ENCODE assay signal across 17 cellular contexts in the genomic region with DNA sequence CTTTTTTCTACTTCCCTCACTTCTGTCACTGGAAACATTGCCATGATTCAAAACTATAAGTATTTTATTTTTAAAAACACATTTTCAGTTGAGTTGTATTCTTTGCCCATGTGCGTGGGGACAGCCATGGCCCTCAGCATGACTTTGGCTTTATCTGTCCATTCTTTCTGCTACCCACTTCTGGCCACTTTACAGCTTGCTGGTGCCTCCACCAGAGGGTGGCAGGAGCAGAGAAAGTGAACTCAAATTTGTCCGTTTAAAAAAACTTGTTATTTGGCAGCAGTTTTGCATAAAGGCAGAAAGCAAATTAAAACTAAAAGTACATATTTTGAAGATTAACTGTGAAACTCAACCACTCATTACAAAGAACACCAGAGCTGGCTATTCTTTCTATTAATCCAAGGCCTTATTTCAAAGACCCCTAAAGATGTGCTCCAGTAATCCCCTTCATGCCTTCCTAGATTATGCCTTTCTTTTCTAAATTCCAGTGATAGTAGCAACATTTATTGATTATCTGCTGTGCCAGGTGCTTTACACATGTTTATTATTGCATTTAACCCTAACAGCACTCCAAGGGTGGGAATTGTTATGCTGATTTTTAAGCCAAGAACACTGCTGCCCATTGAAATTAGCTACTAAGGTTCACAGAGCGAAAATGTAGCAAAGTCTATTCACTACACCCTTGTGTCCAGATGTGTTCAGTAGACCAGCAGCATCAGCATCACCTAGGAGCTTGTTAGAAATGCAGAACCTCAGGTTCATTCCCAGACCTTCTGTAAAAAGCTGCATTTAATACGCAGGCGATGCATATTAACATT.
DNase-seq lines count a peak whose midpoint lies in the region; ATAC-seq and TF ChIP-seq lines count a peak whose summit lies in the region.
"Had no signal": no experiment of that assay in that cellular context is flagged by ENCODE, and none has a peak within 500 bp of the region (broad histone marks: within the 10 kb centered on the region; RNA-seq: fewer than 3 reads in every experiment).

No MANE protein-coding gene starts in this region.

- no peaks in the 10 kb centered on the region for H3K27me3 Mint-ChIP-seq in osteocyte (ENCODE audit: unreplicated experiment)

- no peak for TF ChIP-seq EP300 in esophagus muscularis mucosa (IDR thresholded peaks at IDR 0.05)

- H3K27me3 ChIP-seq in GM23248 (replicated peaks; ENCODE audit: insufficient read depth) (no peaks in the 10 kb centered on the region), RWPE2 (ENCODE audit: insufficient read depth, poor library complexity, severe bottlenecking) (no peaks in the 10 kb centered on the region), esophagus muscularis mucosa (no peaks in the 10 kb centered on the region)
- H3K27me3 ChIP-seq: BLaER1 had no signal

- H3K27ac Mint-ChIP-seq in osteocyte (ENCODE audit: unreplicated experiment) = no peak overlapping the region
- H3K27ac Mint-ChIP-seq: T-helper 1 cell treated with Interleukin-12 subunit alpha and Interleukin-12 subunit beta and Interleukin-4 antibody, amounts not matched to agents 30 μg/mL and 1 μg/mL, for 36 hours had no signal

- no peak overlapping the region for H3K4me2 ChIP-seq in GM23248 (ENCODE audit: unreplicated experiment)
- H3K4me2 ChIP-seq: BLaER1, PC-9 had no signal

- H3K4me1 ChIP-seq in GM23248 (ENCODE audit: insufficient read depth) (peaks cover 21% of the 10 kb centered on the region), RWPE2 (ENCODE audit: insufficient read depth, poor library complexity, severe bottlenecking) (peaks cover 14% of the 10 kb centered on the region), esophagus muscularis mucosa (peaks cover 14 to 47% (median 41%) of the 10 kb centered on the region in 4 donors)
- H3K4me1 ChIP-seq: BLaER1 had no signal

- 72 to 74% methylated on average over 5 of the region's 5 CpGs for WGBS in GM23248 (ENCODE audit: low coverage in 1 of 2, low lambda C conversion rate in 2 of 2, missing lambda C conversion rate in 2 of 2), 2 experiments
- WGBS in esophagus muscularis mucosa = 81% methylated on average over 5 of the region's 5 CpGs

- H3K9me3 Mint-ChIP-seq in osteocyte (ENCODE audit: unreplicated experiment) = peaks cover under 1% of the 10 kb centered on the region
- H3K9me3 Mint-ChIP-seq: T-helper 1 cell treated with Interleukin-12 subunit alpha and Interleukin-12 subunit beta and Interleukin-4 antibody, amounts not matched to agents 30 μg/mL and 1 μg/mL, for 36 hours had no signal

- H4K20me1 ChIP-seq in GM23248 (ENCODE audit: insufficient read depth) = no peaks in the 10 kb centered on the region
- H4K20me1 ChIP-seq: BLaER1 had no signal

- TF ChIP-seq CTCF in RWPE2 (IDR thresholded peaks at IDR 0.05; ENCODE audit: poor library complexity, severe bottlenecking) = peak; percentile 13
- TF ChIP-seq CTCF in esophagus muscularis mucosa (IDR thresholded peaks at IDR 0.05) = peak; percentile 29 to 42 (median 35)
- TF ChIP-seq CTCF in osteocyte (IDR thresholded peaks at IDR 0.05) = peak; percentile 37

- H3K9ac ChIP-seq in GM23248 = no peak overlapping the region
- H3K9ac ChIP-seq: BLaER1 had no signal

- no peak for ATAC-seq in RWPE2 (ENCODE audit: low read depth)
- ATAC-seq in HG03460 (IDR thresholded peaks at IDR 0.05; ENCODE audit: unreplicated experiment) = no peak
- ATAC-seq in HG03045 (IDR thresholded peaks at IDR 0.05; ENCODE audit: unreplicated experiment) = no peak

- H3K4me1 Mint-ChIP-seq in osteocyte (ENCODE audit: unreplicated experiment) = peaks cover 38% of the 10 kb centered on the region

- H3F3A ChIP-seq in GM23248 (ENCODE audit: insufficient read depth) = peaks cover 12% of the 10 kb centered on the region

- H3K36me3 ChIP-seq in GM23248 (ENCODE audit: low read depth) = no peaks in the 10 kb centered on the region
- no peaks in the 10 kb centered on the region for H3K36me3 ChIP-seq in RWPE2 (ENCODE audit: low read depth)
- H3K36me3 ChIP-seq in esophagus muscularis mucosa = no peaks in the 10 kb centered on the region
- H3K36me3 ChIP-seq: BLaER1 had no signal

- H3K79me2 ChIP-seq in GM23248 (ENCODE audit: insufficient read depth) = no peaks in the 10 kb centered on the region

- in situ Hi-C loops in GM23248 (cut with MboI) = no loop called here

- H3K9me3 ChIP-seq in GM23248 (ENCODE audit: low read depth) = no peaks in the 10 kb centered on the region
- no peaks in the 10 kb centered on the region for H3K9me3 ChIP-seq in RWPE2 (ENCODE audit: severe bottlenecking)
- no peaks in the 10 kb centered on the region for H3K9me3 ChIP-seq in esophagus muscularis mucosa
- H3K9me3 ChIP-seq: BLaER1 had no signal

- H3K4me3 ChIP-seq in GM23248 = no peak overlapping the region
- no peak overlapping the region for H3K4me3 ChIP-seq in RWPE2 (ENCODE audit: severe bottlenecking)
- H3K4me3 ChIP-seq in esophagus muscularis mucosa = no peak overlapping the region
- H3K4me3 ChIP-seq: BLaER1, PC-9 had no signal

- intact Hi-C loops in esophagus muscularis mucosa (cut with DNase I) = loop anchor here (5.0 kb wide), 1 partner anchor 137 kb away; no protein-coding TSS in a partner anchor

- H3K27ac ChIP-seq in GM23248 (no peak overlapping the region), RWPE2 (ENCODE audit: poor library complexity, severe bottlenecking) (no peak overlapping the region), esophagus muscularis mucosa (replicated peaks in 1 of 4) (no peak overlapping the region)
- H3K27ac ChIP-seq: BLaER1, PC-9 had no signal

- DNase-seq in GM23248 = peak; percentile 14
- DNase-seq in RWPE2 (ENCODE audit: low spot score) = no peak
- DNase-seq in esophagus muscularis mucosa (ENCODE audit: extremely low spot score) = no peak
- no peak for DNase-seq in osteocyte (ENCODE audit: extremely low spot score, unreplicated experiment)
- no peak for DNase-seq in Kasumi-1 (lab: John Stamatoyannopoulos, UW)
- DNase-seq in NCI-H1694 (lab: John Stamatoyannopoulos, UW) = no peak
- DNase-seq: activated CD4-positive, alpha-beta T cell treated with anti-CD3 and anti-CD28 coated beads for 4 hours; activated T-cell treated with anti-CD3 and anti-CD28 coated beads for 4 hours; cortex of kidney; NCI-H1436; NCI-H446 treated with DMSO at 0.1 percent for 48 hours; PC-9; substantia nigra had no signal

- no peaks in the 10 kb centered on the region; the same call in 1 of the 2 replicates for H3K9me2 ChIP-seq in GM23248 (ENCODE audit: insufficient read depth)

- no peak overlapping the region for H2AFZ ChIP-seq in GM23248
- H2AFZ ChIP-seq: PC-9 had no signal

- TF ChIP-seq POLR2A in esophagus muscularis mucosa (IDR thresholded peaks at IDR 0.05; ENCODE audit: low read depth) = no peak

- no peaks in the 10 kb centered on the region for H3K36me3 Mint-ChIP-seq in osteocyte (ENCODE audit: unreplicated experiment)

- H3K4me3 Mint-ChIP-seq in osteocyte (ENCODE audit: unreplicated experiment) = no peak overlapping the region
- H3K4me3 Mint-ChIP-seq: T-helper 1 cell treated with Interleukin-12 subunit alpha and Interleukin-12 subunit beta and Interleukin-4 antibody, amounts not matched to agents 30 μg/mL and 1 μg/mL, for 36 hours had no signal
